19 cellular contexts compared by ENCODE assay signal in genomic region chr6:28254340-28254618, GRCh38. TPM values are rescaled to one million over a fixed set of nuclear protein-coding genes. Genes with fewer than 3 reads are reported as not detected.
DNase-seq lines count a peak whose midpoint lies in the region; ATAC-seq lines count a peak whose summit lies in the region.
"Had no signal": no experiment of that assay in that cellular context is flagged by ENCODE, and none has a peak within 500 bp of the region (broad histone marks: within the 10 kb centered on the region; RNA-seq: fewer than 3 reads in every experiment).

No MANE protein-coding gene starts in this region.

- H3K27me3 Mint-ChIP-seq in activated T-helper 17 cell treated with anti-CD3 and anti-CD28 coated beads, Interleukin-2, amount 50 U/mL, for 72 hours = peaks cover 4% of the 10 kb centered on the region

- H3K27ac Mint-ChIP-seq in activated T-helper 17 cell treated with anti-CD3 and anti-CD28 coated beads, Interleukin-2, amount 50 U/mL, for 72 hours = no peak overlapping the region
- H3K27ac Mint-ChIP-seq: activated CD4-positive, alpha-beta T cell treated with anti-CD3 and anti-CD28 coated beads, Interleukin-2, amount 10 ng/mL, durations not matched to agents 7 days and 5 days; activated naive CD8-positive, alpha-beta T cell treated with anti-CD3 and anti-CD28 coated beads, Interleukin-2, amount 10 ng/mL, durations not matched to agents 7 days and 5 days; nephron had no signal

- peak; percentile 4 for DNase-seq in stimulated activated CD4-positive, alpha-beta T cell treated with anti-CD3 and anti-CD28 coated beads, Interleukin-15, amount 100 ng/mL, for 24 hours
- DNase-seq in stimulated activated CD4-positive, alpha-beta T cell treated with anti-CD3 and anti-CD28 coated beads, Interleukin-12 subunit alpha, Interleukin-12 subunit beta, amount 100 ng/mL, for 4 hours = no peak
- DNase-seq in stimulated activated naive CD8-positive, alpha-beta T cell treated with anti-CD3 and anti-CD28 coated beads, Interleukin-15, Interleukin-2, amounts not matched to agents 100 U/mL and 50 U/mL, for 24 hours = peak; percentile 11
- DNase-seq: activated CD4-positive, alpha-beta T cell treated with anti-CD3 and anti-CD28 coated beads, Interleukin-2, amount 10 ng/mL, durations not matched to agents 7 days and 5 days; activated naive CD8-positive, alpha-beta T cell treated with anti-CD3 and anti-CD28 coated beads, Interleukin-2, amount 10 ng/mL, durations not matched to agents 7 days and 5 days; activated T-cell treated with anti-CD3 and anti-CD28 coated beads, Interleukin-2, amount 50 U/mL, for 1 hour; brain microvascular endothelial cell; COR-L47; GOT3; hippocampal formation; NCI-H2029; testis had no signal

- no peaks in the 10 kb centered on the region for H3K36me3 Mint-ChIP-seq in activated T-helper 17 cell treated with anti-CD3 and anti-CD28 coated beads, Interleukin-2, amount 50 U/mL, for 72 hours (ENCODE audit: low read depth)

- no peak overlapping the region for H3K4me3 Mint-ChIP-seq in activated T-helper 17 cell treated with anti-CD3 and anti-CD28 coated beads, Interleukin-2, amount 50 U/mL, for 72 hours
- H3K4me3 Mint-ChIP-seq: activated CD4-positive, alpha-beta T cell treated with anti-CD3 and anti-CD28 coated beads, Interleukin-2, amount 10 ng/mL, durations not matched to agents 7 days and 5 days; activated naive CD8-positive, alpha-beta T cell treated with anti-CD3 and anti-CD28 coated beads, Interleukin-2, amount 10 ng/mL, durations not matched to agents 7 days and 5 days had no signal

- peaks cover 4% of the 10 kb centered on the region for H3K9me3 Mint-ChIP-seq in activated T-helper 17 cell treated with anti-CD3 and anti-CD28 coated beads, Interleukin-2, amount 50 U/mL, for 72 hours
- H3K9me3 Mint-ChIP-seq: nephron had no signal

- ATAC-seq in activated T-helper 17 cell treated with anti-CD3 and anti-CD28 coated beads, Interleukin-2, amount 50 U/mL, for 72 hours (replicated peaks) = peak; percentile 41
- peak; percentile 45 for ATAC-seq in stimulated activated naive CD8-positive, alpha-beta T cell treated with anti-CD3 and anti-CD28 coated beads, Interleukin-15, Interleukin-2, amounts not matched to agents 100 U/mL and 50 U/mL, for 24 hours
- ATAC-seq in HG03432 (IDR thresholded peaks at IDR 0.05; ENCODE audit: unreplicated experiment) = no peak
- ATAC-seq in HG03135 (IDR thresholded peaks at IDR 0.05; ENCODE audit: unreplicated experiment) = no peak
- ATAC-seq: Right ventricle myocardium inferior had no signal

- peaks cover 20% of the 10 kb centered on the region for H3K4me1 Mint-ChIP-seq in activated T-helper 17 cell treated with anti-CD3 and anti-CD28 coated beads, Interleukin-2, amount 50 U/mL, for 72 hours

RNA-seq across cellular contexts. Expression of gene ZKSCAN4, which starts 2.2 kb away (rescaled TPM):
- total RNA-seq in activated T-helper 17 cell treated with anti-CD3 and anti-CD28 coated beads, Interleukin-2, amount 50 U/mL, for 72 hours = 1 to 10 TPM; 1.6 to 1.7 TPM

RNA-seq across cellular contexts. Expression of gene NKAPL, which starts 4.8 kb away (rescaled TPM):
- under 1 TPM in 1 of 2 donors, not detected in 1; 0.21 TPM for total RNA-seq in activated T-helper 17 cell treated with anti-CD3 and anti-CD28 coated beads, Interleukin-2, amount 50 U/mL, for 72 hours
- total RNA-seq: activated naive CD8-positive, alpha-beta T cell treated with anti-CD3 and anti-CD28 coated beads, Interleukin-2, amount 10 ng/mL, durations not matched to agents 7 days and 5 days; MCF 10A; NCI-H460 had no signal

RNA-seq across cellular contexts. Expression of gene ZSCAN26, which starts 12.7 kb away (rescaled TPM):
- 1 to 10 TPM; 3.3 to 4.3 TPM for total RNA-seq in activated T-helper 17 cell treated with anti-CD3 and anti-CD28 coated beads, Interleukin-2, amount 50 U/mL, for 72 hours

RNA-seq across cellular contexts. Expression of gene PGBD1, which starts 27.1 kb away (rescaled TPM):
- total RNA-seq in activated T-helper 17 cell treated with anti-CD3 and anti-CD28 coated beads, Interleukin-2, amount 50 U/mL, for 72 hours = under 1 TPM; 0.64 to 0.76 TPM

RNA-seq across cellular contexts. Expression of gene ZSCAN9, which starts 29.2 kb away (rescaled TPM):
- 1 to 10 TPM; 1.0 to 1.8 TPM for total RNA-seq in activated T-helper 17 cell treated with anti-CD3 and anti-CD28 coated beads, Interleukin-2, amount 50 U/mL, for 72 hours

Comparison
In these comparisons a context has a peak if more than half of its experiments do, and no peak if none do; other contexts are left out.
1. ATAC-seq: peak in activated T-helper 17 cell treated with anti-CD3 and anti-CD28 coated beads, Interleukin-2, amount 50 U/mL, for 72 hours (single experiment) and stimulated activated naive CD8-positive, alpha-beta T cell treated with anti-CD3 and anti-CD28 coated beads, Interleukin-15, Interleukin-2, amounts not matched to agents 100 U/mL and 50 U/mL, for 24 hours (single experiment); none in HG03432 (single experiment) and HG03135 (single experiment).